In genomic region chr11:44862546-44863101, GRCh38 we compare ENCODE assay signal across 11 cellular contexts.
DNase-seq lines count a peak whose midpoint lies in the region; ATAC-seq and TF ChIP-seq lines count a peak whose summit lies in the region.
"Had no signal": no experiment of that assay in that cellular context is flagged by ENCODE, and none has a peak within 500 bp of the region (broad histone marks: within the 10 kb centered on the region; RNA-seq: fewer than 3 reads in every experiment).

No MANE protein-coding gene starts in this region.

- H3K79me1 ChIP-seq in mesenchymal stem cell (replicated peaks; ENCODE audit: low read length, poor library complexity, severe bottlenecking), result no peaks in the 10 kb centered on the region

- DNase-seq in activated B cell treated with CpG ODN at 0.5 μM for 24 hours, result no peak
- DNase-seq in mesenchymal stem cell, result no peak
- DNase-seq in NCI-H1105 (lab: John Stamatoyannopoulos, UW), result no peak
- no peak for DNase-seq in GM10248 (ENCODE audit: extremely low spot score)
- no peak for DNase-seq in NCI-H226
- DNase-seq: COR-L47 had no signal

- H2BK12ac ChIP-seq in mesenchymal stem cell (ENCODE audit: low read length in 2 of 2), result peak overlapping the region; percentile 84 to 98

- H3K4me2 ChIP-seq in mesenchymal stem cell (ENCODE audit: low read length, poor library complexity, severe bottlenecking), result no peak overlapping the region

- no peak overlapping the region for H3K4me3 ChIP-seq in ACC112 (ENCODE audit: low read depth, low read length)
- no peak overlapping the region for H3K4me3 ChIP-seq in mesenchymal stem cell (ENCODE audit: insufficient read depth in 1 of 2, low read depth in 1 of 2, low read length in 2 of 2)
- H3K4me3 ChIP-seq: right lobe of liver had no signal

- no peaks in the 10 kb centered on the region for H3K9me3 ChIP-seq in mesenchymal stem cell (ENCODE audit: control insufficient read depth, low read length)
- H3K9me3 ChIP-seq: right lobe of liver had no signal

- peak overlapping the region; percentile 55 for H2BK120ac ChIP-seq in mesenchymal stem cell (ENCODE audit: low read depth, low read length)

- POLR2A ChIA-PET in activated B cell treated with CpG ODN at 0.5 μM for 24 hours (lab: Charles Lee) (interaction anchor here (0.9 kb wide), 1 partner anchor 9 kb away, joined by 5 read pairs; no protein-coding TSS in a partner anchor), GM10248 (lab: Yijun Ruan, JAX) (no interaction called here)

- peak overlapping the region; percentile 29 for H2BK15ac ChIP-seq in mesenchymal stem cell (ENCODE audit: low read depth, poor library complexity, severe bottlenecking)

- H3K79me2 ChIP-seq in ACC112 (ENCODE audit: control insufficient read depth, insufficient read depth, low read length, unreplicated experiment), result no peaks in the 10 kb centered on the region

- H2AFZ ChIP-seq in ACC112 (ENCODE audit: low read length, unreplicated experiment), result no peak overlapping the region
- no peak overlapping the region for H2AFZ ChIP-seq in mesenchymal stem cell (ENCODE audit: low read depth, low read length)

- H3K27me3 Mint-ChIP-seq in activated B cell treated with CpG ODN at 0.5 μM for 24 hours, result peaks cover 9% of the 10 kb centered on the region

- H4K91ac ChIP-seq in mesenchymal stem cell (ENCODE audit: low read length), result peak overlapping the region; percentile 48

- no peak for TF ChIP-seq CTCF in activated B cell treated with CpG ODN at 0.5 μM for 24 hours (IDR thresholded peaks at IDR 0.05)
- TF ChIP-seq CTCF in GM10248 (IDR thresholded peaks at IDR 0.05; ENCODE audit: control extremely low read depth, extremely low read depth, low read depth, missing control alignments), result no peak

- H3K9me3 Mint-ChIP-seq in activated B cell treated with CpG ODN at 0.5 μM for 24 hours, result no peaks in the 10 kb centered on the region
- H3K9me3 Mint-ChIP-seq: activated naive CD4-positive, alpha-beta T cell treated with anti-CD3 and anti-CD28 coated beads, Interleukin-2, amount 50 U/mL, for 72 hours had no signal

- H3K4ac ChIP-seq in mesenchymal stem cell (ENCODE audit: low read depth in 1 of 2, low read length in 2 of 2), result peak overlapping the region; percentile 50 to 88

- 76% methylated on average over 4 of the region's 5 CpGs for WGBS in mesenchymal stem cell

- no peak overlapping the region for H3K9ac ChIP-seq in mesenchymal stem cell (ENCODE audit: low read length)

- no peaks in the 10 kb centered on the region for H3K27me3 ChIP-seq in ACC112 (ENCODE audit: insufficient read depth, low read length)
- H3K27me3 ChIP-seq in mesenchymal stem cell (ENCODE audit: control insufficient read depth in 1 of 2, insufficient read depth in 1 of 2, low read length in 2 of 2), result peaks cover 27 to 78% of the 10 kb centered on the region in 2 experiments
- H3K27me3 ChIP-seq: right lobe of liver had no signal

- no peak overlapping the region for H4K8ac ChIP-seq in mesenchymal stem cell (ENCODE audit: low read length)

- H3K36me3 ChIP-seq in ACC112 (ENCODE audit: insufficient read depth, low read length), result no peaks in the 10 kb centered on the region
- no peaks in the 10 kb centered on the region for H3K36me3 ChIP-seq in mesenchymal stem cell (ENCODE audit: control insufficient read depth in 1 of 2, insufficient read depth in 2 of 2, low read depth in 1 of 2, low read length in 2 of 2)
- H3K36me3 ChIP-seq: right lobe of liver had no signal

- peak overlapping the region; percentile 46 for H3K27ac ChIP-seq in ACC112 (ENCODE audit: low read depth, low read length)
- H3K27ac ChIP-seq in mesenchymal stem cell (ENCODE audit: low read length, poor library complexity, severe bottlenecking), result peak overlapping the region; percentile 53
- H3K27ac ChIP-seq: right lobe of liver had no signal

- peak overlapping the region; percentile 12 for H2BK5ac ChIP-seq in mesenchymal stem cell (ENCODE audit: low read depth, low read length, poor library complexity, severe bottlenecking)

- ATAC-seq in GM21723 (IDR thresholded peaks at IDR 0.05; ENCODE audit: unreplicated experiment), result peak; percentile 1
- ATAC-seq in activated B cell treated with CpG ODN at 0.5 μM for 24 hours (ENCODE audit: low read depth), result no peak
- no peak for ATAC-seq in HG03521 (IDR thresholded peaks at IDR 0.05; ENCODE audit: unreplicated experiment)

- intact Hi-C loops in activated B cell treated with CpG ODN at 0.5 μM for 24 hours (cut with micrococcal nuclease), result loop anchor here (1.0 kb wide), 1 partner anchor 9 kb away; no protein-coding TSS in a partner anchor

- no peak overlapping the region for H3K4me3 Mint-ChIP-seq in activated B cell treated with CpG ODN at 0.5 μM for 24 hours

- peaks cover 13% of the 10 kb centered on the region for H3K4me1 Mint-ChIP-seq in activated B cell treated with CpG ODN at 0.5 μM for 24 hours

- H3K4me1 ChIP-seq in ACC112 (ENCODE audit: control insufficient read depth, insufficient read depth, low read length, unreplicated experiment) (peaks cover 16% of the 10 kb centered on the region), mesenchymal stem cell (ENCODE audit: control insufficient read depth, insufficient read depth, low read depth, low read length) (peaks cover 25% of the 10 kb centered on the region)

- H2AK5ac ChIP-seq in mesenchymal stem cell (ENCODE audit: low read length, severe bottlenecking), result peak overlapping the region; percentile 97

- no peak overlapping the region for H3K23ac ChIP-seq in mesenchymal stem cell (ENCODE audit: low read length in 2 of 2)

- H3K18ac ChIP-seq in mesenchymal stem cell (ENCODE audit: low read depth in 1 of 2, low read length in 2 of 2), result peak overlapping the region; percentile 65 to 71

- H3K27ac Mint-ChIP-seq in activated B cell treated with CpG ODN at 0.5 μM for 24 hours, result peak overlapping the region; percentile 4

- no peak overlapping the region for H3K14ac ChIP-seq in mesenchymal stem cell (ENCODE audit: low read length in 2 of 2)

- no peaks in the 10 kb centered on the region for H3K36me3 Mint-ChIP-seq in activated B cell treated with CpG ODN at 0.5 μM for 24 hours (ENCODE audit: low read depth)

- CTCF ChIA-PET in activated B cell treated with CpG ODN at 0.5 μM for 24 hours (lab: Charles Lee), result interaction anchor here (0.8 kb wide), 1 partner anchor 9 kb away, joined by 3 read pairs; no protein-coding TSS in a partner anchor
- CTCF ChIA-PET in GM10248 (lab: Yijun Ruan, JAX), result interaction anchor here (1.1 to 1.8 kb wide), 5 partner anchors 9 to 88 kb away, joined by 3 to 9 read pairs (median 5); no protein-coding TSS in a partner anchor
